ENCODE assay signal across 1 cellular context in the genomic region with DNA sequence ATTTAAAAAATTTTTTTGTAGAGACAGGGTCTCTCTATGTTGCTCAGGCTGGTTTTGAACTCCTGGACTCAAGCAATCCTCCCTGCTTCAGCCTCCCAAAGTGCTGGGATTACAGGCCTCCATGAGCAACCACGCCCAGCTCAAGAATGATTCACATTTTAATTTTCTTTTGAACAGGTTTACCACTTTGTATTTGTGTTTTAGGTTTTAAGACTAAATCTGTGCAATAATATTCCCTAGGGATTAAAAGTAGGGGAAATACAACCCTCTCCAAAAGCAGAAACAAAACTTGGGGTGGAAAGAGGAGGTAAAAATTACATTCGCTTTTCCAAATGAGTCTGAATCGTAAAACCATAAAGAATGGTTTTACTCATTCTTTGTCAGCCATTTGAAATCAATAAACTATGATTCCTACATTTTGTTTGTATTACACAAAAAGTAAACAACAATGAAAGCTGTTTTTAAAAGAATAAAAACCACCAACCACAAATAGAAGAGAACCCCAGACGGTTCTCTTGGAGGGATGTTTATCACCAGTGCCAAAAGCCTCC.
TF ChIP-seq lines count a peak whose summit lies in the region.

No MANE protein-coding gene starts in this region.

TF ChIP-seq in IMR-90, 13 proteins besides CTCF, POLR2A, EP300 and RAD21:
- TF ChIP-seq, protein P1, sequence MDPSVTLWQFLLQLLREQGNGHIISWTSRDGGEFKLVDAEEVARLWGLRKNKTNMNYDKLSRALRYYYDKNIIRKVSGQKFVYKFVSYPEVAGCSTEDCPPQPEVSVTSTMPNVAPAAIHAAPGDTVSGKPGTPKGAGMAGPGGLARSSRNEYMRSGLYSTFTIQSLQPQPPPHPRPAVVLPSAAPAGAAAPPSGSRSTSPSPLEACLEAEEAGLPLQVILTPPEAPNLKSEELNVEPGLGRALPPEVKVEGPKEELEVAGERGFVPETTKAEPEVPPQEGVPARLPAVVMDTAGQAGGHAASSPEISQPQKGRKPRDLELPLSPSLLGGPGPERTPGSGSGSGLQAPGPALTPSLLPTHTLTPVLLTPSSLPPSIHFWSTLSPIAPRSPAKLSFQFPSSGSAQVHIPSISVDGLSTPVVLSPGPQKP (IDR thresholded peaks at IDR 0.05; ENCODE audit: borderline replicate concordance, low read depth, low read length), result no peak
- no peak for TF ChIP-seq SMC3 (IDR thresholded peaks at IDR 0.05; ENCODE audit: low read depth, low read length)
- no peak for TF ChIP-seq RCOR1 (IDR thresholded peaks at IDR 0.05; ENCODE audit: insufficient replicate concordance, low read length)
- no peak for TF ChIP-seq MXI1 (IDR thresholded peaks at IDR 0.05; ENCODE audit: borderline replicate concordance, low read depth, low read length)
- TF ChIP-seq CHD1 (IDR thresholded peaks at IDR 0.05; ENCODE audit: low read depth, low read length), result no peak
- no peak for TF ChIP-seq MAFK (IDR thresholded peaks at IDR 0.05; ENCODE audit: low read depth, low read length)
- no peak for TF ChIP-seq MAZ (IDR thresholded peaks at IDR 0.05; ENCODE audit: borderline replicate concordance, low read depth, low read length)
- TF ChIP-seq, protein P2, sequence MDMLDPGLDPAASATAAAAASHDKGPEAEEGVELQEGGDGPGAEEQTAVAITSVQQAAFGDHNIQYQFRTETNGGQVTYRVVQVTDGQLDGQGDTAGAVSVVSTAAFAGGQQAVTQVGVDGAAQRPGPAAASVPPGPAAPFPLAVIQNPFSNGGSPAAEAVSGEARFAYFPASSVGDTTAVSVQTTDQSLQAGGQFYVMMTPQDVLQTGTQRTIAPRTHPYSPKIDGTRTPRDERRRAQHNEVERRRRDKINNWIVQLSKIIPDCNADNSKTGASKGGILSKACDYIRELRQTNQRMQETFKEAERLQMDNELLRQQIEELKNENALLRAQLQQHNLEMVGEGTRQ (IDR thresholded peaks at IDR 0.05; ENCODE audit: low read depth, low read length), result no peak
